ENCODE assay signal across 10 cellular contexts in genomic region chr11:126083829-126084607, GRCh38.
DNase-seq lines count a peak whose midpoint lies in the region; ATAC-seq lines count a peak whose summit lies in the region.
"Had no signal": no experiment of that assay in that cellular context is flagged by ENCODE, and none has a peak within 500 bp of the region (broad histone marks: within the 10 kb centered on the region; RNA-seq: fewer than 3 reads in every experiment).

No MANE protein-coding gene starts in this region.

- ATAC-seq in HG02642 (IDR thresholded peaks at IDR 0.05; ENCODE audit: poor library complexity, unreplicated experiment), result no peak

- DNase-seq in NCI-H1436 (lab: John Stamatoyannopoulos, UW), result peak; percentile 27
- DNase-seq in NCI-H1436 treated with DMSO at 0.1 percent for 48 hours (lab: John Stamatoyannopoulos, UW), result no peak
- DNase-seq in NCI-H69 (lab: John Stamatoyannopoulos, UW), result peak; percentile 58
- DNase-seq in activated naive CD4-positive, alpha-beta T cell treated with Interleukin-2 at 50 U/mL for 16 hours, result peak; percentile 20
- DNase-seq in stimulated activated CD4-positive, alpha-beta T cell treated with anti-CD3 and anti-CD28 coated beads, Interleukin-2, amount 100 ng/mL, for 24 hours, result peak; percentile 20 to 26
- no peak for DNase-seq in GF-D8 (lab: John Stamatoyannopoulos, UW)
- no peak for DNase-seq in AML-193 (lab: John Stamatoyannopoulos, UW)
- DNase-seq: left cardiac atrium, sigmoid colon had no signal

Comparison
In these comparisons a context has a peak if more than half of its experiments do, and no peak if none do; other contexts are left out.
1. DNase-seq: peak in NCI-H1436 (single experiment), NCI-H69 (single experiment), activated naive CD4-positive, alpha-beta T cell treated with Interleukin-2 at 50 U/mL for 16 hours (single experiment) and stimulated activated CD4-positive, alpha-beta T cell treated with anti-CD3 and anti-CD28 coated beads, Interleukin-2, amount 100 ng/mL, for 24 hours (2 of 2); none in NCI-H1436 treated with DMSO at 0.1 percent for 48 hours (single experiment), GF-D8 (single experiment) and AML-193 (0 of 2).